8 cellular contexts compared by ENCODE assay signal in genomic region chr5:103562084-103562452, GRCh38. TPM values are rescaled to one million over a fixed set of nuclear protein-coding genes. Genes with fewer than 3 reads are reported as not detected.
DNase-seq lines count a peak whose midpoint lies in the region; ATAC-seq and TF ChIP-seq lines count a peak whose summit lies in the region.

No MANE protein-coding gene starts in this region.

- peaks cover 2% of the 10 kb centered on the region for H3K27me3 Mint-ChIP-seq in activated naive CD4-positive, alpha-beta T cell treated with anti-CD3 and anti-CD28 coated beads, Interleukin-2, amount 50 U/mL, for 24 hours

- H3K4me3 ChIP-seq in ascending aorta (peak overlapping the region; percentile 66 to 75), left lung (peak overlapping the region; percentile 58 to 71), thymus (ENCODE audit: low read length) (peak overlapping the region; percentile 80)

- H3K9me3 ChIP-seq in ascending aorta (no peaks in the 10 kb centered on the region), left lung (no peaks in the 10 kb centered on the region), thymus (ENCODE audit: control insufficient read depth) (no peaks in the 10 kb centered on the region)

- TF ChIP-seq CTCF in ascending aorta (IDR thresholded peaks at IDR 0.05) (no peak), left lung (IDR thresholded peaks at IDR 0.05) (no peak)

- H3K4me1 Mint-ChIP-seq in activated naive CD4-positive, alpha-beta T cell treated with anti-CD3 and anti-CD28 coated beads, Interleukin-2, amount 50 U/mL, for 24 hours, result peaks cover 24% of the 10 kb centered on the region

- H3K36me3 Mint-ChIP-seq in activated naive CD4-positive, alpha-beta T cell treated with anti-CD3 and anti-CD28 coated beads, Interleukin-2, amount 50 U/mL, for 24 hours, result no peaks in the 10 kb centered on the region

- no peaks in the 10 kb centered on the region for H3K27me3 ChIP-seq in ascending aorta
- peaks cover 0 to 6% of the 10 kb centered on the region in 2 donors for H3K27me3 ChIP-seq in left lung
- no peaks in the 10 kb centered on the region for H3K27me3 ChIP-seq in thymus (ENCODE audit: control insufficient read depth, insufficient read depth)

- H3K9me3 Mint-ChIP-seq in activated naive CD4-positive, alpha-beta T cell treated with anti-CD3 and anti-CD28 coated beads, Interleukin-2, amount 50 U/mL, for 24 hours, result no peaks in the 10 kb centered on the region

- DNase-seq in activated naive CD4-positive, alpha-beta T cell treated with anti-CD3 and anti-CD28 coated beads, Interleukin-2, amount 50 U/mL, for 16 hours, result no peak
- DNase-seq in ascending aorta (ENCODE audit: low spot score in 2 of 2) (no peak), left lung (peak in 1 of 2 donors; percentile 38), SKM-1 (lab: John Stamatoyannopoulos, UW; ENCODE audit: unreplicated experiment) (no peak), SW 1271 (lab: John Stamatoyannopoulos, UW) (no peak)

- H3K36me3 ChIP-seq in ascending aorta (no peaks in the 10 kb centered on the region), left lung (no peaks in the 10 kb centered on the region), thymus (ENCODE audit: control insufficient read depth, insufficient read depth) (no peaks in the 10 kb centered on the region)

- H3K27ac ChIP-seq in ascending aorta (peak overlapping the region; percentile 77 to 93), left lung (peak overlapping the region; percentile 80 to 84), thymus (ENCODE audit: low read depth) (peak overlapping the region; percentile 92)

- H3K4me1 ChIP-seq in ascending aorta (no peaks in the 10 kb centered on the region), left lung (peaks cover 0 to 10% of the 10 kb centered on the region in 2 donors), thymus (ENCODE audit: control insufficient read depth, insufficient read depth, low read length) (peaks cover 3% of the 10 kb centered on the region)

- intact Hi-C loops in ascending aorta (cut with DNase I), result loop anchor here (5.0 kb wide), 2 partner anchors 305 to 445 kb away; partner anchors contain the start of gene MACIR
- intact Hi-C loops in left lung (cut with DNase I), result no loop called here

- WGBS in thymus, result 9% methylated on average over 10 of the region's 10 CpGs

- peak overlapping the region; percentile 94 for H3K4me3 Mint-ChIP-seq in activated naive CD4-positive, alpha-beta T cell treated with anti-CD3 and anti-CD28 coated beads, Interleukin-2, amount 50 U/mL, for 24 hours

- peak; percentile 36 for ATAC-seq in HG03280 (IDR thresholded peaks at IDR 0.05; ENCODE audit: unreplicated experiment)
- peak; percentile 67 for ATAC-seq in left lung

- peak overlapping the region; percentile 75 for H3K27ac Mint-ChIP-seq in activated naive CD4-positive, alpha-beta T cell treated with anti-CD3 and anti-CD28 coated beads, Interleukin-2, amount 50 U/mL, for 24 hours

RNA-seq across cellular contexts. Expression of gene NUDT12, which starts 0.5 kb away (rescaled TPM):
- total RNA-seq in ascending aorta, result 6.3 TPM
- total RNA-seq in left lung, result 10 to 100 TPM; 11.2 to 15.6 TPM
- 8.7 TPM for polyA plus RNA-seq in thymus
